In genomic region chr15:45166792-45167630, GRCh38 we compare ENCODE assay signal across 1 cellular context.
TF ChIP-seq lines count a peak whose summit lies in the region.

No MANE protein-coding gene starts in this region.

TF ChIP-seq in K562, 482 proteins besides CTCF, POLR2A, EP300 and RAD21 (continued from another document and continues in another):
- TF ChIP-seq ZNF398 (CRISPR knock-in tag; IDR thresholded peaks at IDR 0.05) = no peak
- TF ChIP-seq TCF15 (CRISPR knock-in tag; IDR thresholded peaks at IDR 0.05) = no peak
- no peak for TF ChIP-seq TRIM24 (IDR thresholded peaks at IDR 0.05)
- TF ChIP-seq SMARCE1 (IDR thresholded peaks at IDR 0.05) = no peak
- no peak for TF ChIP-seq ZNF239 (CRISPR knock-in tag; IDR thresholded peaks at IDR 0.05)
- TF ChIP-seq ZNF140 (CRISPR knock-in tag; IDR thresholded peaks at IDR 0.05) = no peak
- TF ChIP-seq ZNF408 (CRISPR knock-in tag; IDR thresholded peaks at IDR 0.05; ENCODE audit: low read depth) = no peak
- peak; percentile 5 for TF ChIP-seq CCNT2 (IDR thresholded peaks at IDR 0.05; ENCODE audit: borderline replicate concordance, extremely low read depth, insufficient read length, low read depth, low read length)
- no peak for TF ChIP-seq ZNF23 (CRISPR knock-in tag; IDR thresholded peaks at IDR 0.05)
- TF ChIP-seq BHLHE40 (IDR thresholded peaks at IDR 0.05; ENCODE audit: low read length) = peak; percentile 18; the same call in 1 of the 2 replicates
- TF ChIP-seq ZNF79 (CRISPR knock-in tag; IDR thresholded peaks at IDR 0.05; ENCODE audit: low read depth) = no peak
- TF ChIP-seq ZNF77 (CRISPR knock-in tag; IDR thresholded peaks at IDR 0.05) = no peak
- no peak for TF ChIP-seq HMG20B (CRISPR knock-in tag; IDR thresholded peaks at IDR 0.05)
- TF ChIP-seq VEZF1 (CRISPR knock-in tag; IDR thresholded peaks at IDR 0.05) = peak; percentile 91
- no peak for TF ChIP-seq ZKSCAN3 (CRISPR knock-in tag; IDR thresholded peaks at IDR 0.05)
- no peak for TF ChIP-seq CUX1 (CRISPR knock-in tag; IDR thresholded peaks at IDR 0.05)
- TF ChIP-seq ESRRB (CRISPR knock-in tag; IDR thresholded peaks at IDR 0.05; ENCODE audit: borderline replicate concordance) = no peak
- TF ChIP-seq HNRNPL (IDR thresholded peaks at IDR 0.05; ENCODE audit: low read depth, low read length) = no peak
- TF ChIP-seq U2AF2 (optimal IDR thresholded peaks at IDR 0.05; ENCODE audit: low read depth, low read length) = no peak
- TF ChIP-seq ZNF785 (CRISPR knock-in tag; IDR thresholded peaks at IDR 0.05) = no peak
- TF ChIP-seq NFIX (CRISPR knock-in tag; IDR thresholded peaks at IDR 0.05; ENCODE audit: low read depth) = no peak
- TF ChIP-seq CHD2 (IDR thresholded peaks at IDR 0.05; ENCODE audit: low read depth, low read length) = no peak
- no peak for TF ChIP-seq ZBTB8A (IDR thresholded peaks at IDR 0.05; ENCODE audit: partially characterized antibody)
- TF ChIP-seq SLC30A9 (CRISPR knock-in tag; IDR thresholded peaks at IDR 0.05) = no peak
- 0 out of 2 replicates have a peak, but pooled peaks have one; percentile 50 for TF ChIP-seq HOMEZ (CRISPR knock-in tag; IDR thresholded peaks at IDR 0.05)
- TF ChIP-seq MTA2 (IDR thresholded peaks at IDR 0.05; ENCODE audit: low read depth) = no peak
- 0 out of 2 replicates have a peak, but pooled peaks have one; percentile 29 for TF ChIP-seq ETV1 (tag; conservative IDR thresholded peaks at IDR 0.05; ENCODE audit: low read depth)
- peak in 1 of 2 experiments; percentile 11; a peak in 1 of 4 replicates for TF ChIP-seq RCOR1 (IDR thresholded peaks at IDR 0.05; ENCODE audit: borderline replicate concordance in 1 of 2, low read depth in 2 of 2, low read length in 2 of 2)
- no peak for TF ChIP-seq ZNF717 (CRISPR knock-in tag; IDR thresholded peaks at IDR 0.05)
- no peak for TF ChIP-seq ZKSCAN8 (CRISPR knock-in tag; IDR thresholded peaks at IDR 0.05)
- no peak for TF ChIP-seq ZNF431 (CRISPR knock-in tag; IDR thresholded peaks at IDR 0.05)
- TF ChIP-seq MIER1 (IDR thresholded peaks at IDR 0.05; ENCODE audit: low read depth) = no peak
- no peak for TF ChIP-seq SP1 (CRISPR knock-in tag; IDR thresholded peaks at IDR 0.05)
- no peak for TF ChIP-seq RBM17 (IDR thresholded peaks at IDR 0.05; ENCODE audit: borderline replicate concordance, low read depth, low read length)
- no peak for TF ChIP-seq PTTG1 (tag; IDR thresholded peaks at IDR 0.05; ENCODE audit: low read depth)
- TF ChIP-seq ZNF174 (CRISPR knock-in tag; IDR thresholded peaks at IDR 0.05) = no peak
- TF ChIP-seq DDX20 (tag; IDR thresholded peaks at IDR 0.05; ENCODE audit: low read depth) = no peak
- TF ChIP-seq ZNF280A (IDR thresholded peaks at IDR 0.05; ENCODE audit: low read depth, partially characterized antibody) = no peak
- TF ChIP-seq SREBF1 (IDR thresholded peaks at IDR 0.05; ENCODE audit: borderline replicate concordance, low read depth, low read length) = no peak
- TF ChIP-seq E4F1 (CRISPR knock-in tag; IDR thresholded peaks at IDR 0.05; ENCODE audit: borderline replicate concordance) = no peak
- no peak for TF ChIP-seq PTBP1 (IDR thresholded peaks at IDR 0.05; ENCODE audit: low read depth, low read length)
- TF ChIP-seq SIN3B (IDR thresholded peaks at IDR 0.05; ENCODE audit: low read depth) = peak; percentile 47; the same call in 1 of the 2 replicates
- TF ChIP-seq DPF2 (IDR thresholded peaks at IDR 0.05) = no peak
- TF ChIP-seq GTF2B (IDR thresholded peaks at IDR 0.05; ENCODE audit: extremely low read depth, insufficient read length) = no peak
- TF ChIP-seq ZNF24 (IDR thresholded peaks at IDR 0.05) = peak; percentile 30; the same call in 1 of the 2 replicates
- no peak for TF ChIP-seq PHB2 (IDR thresholded peaks at IDR 0.05; ENCODE audit: low read depth)
- no peak for TF ChIP-seq BDP1 (IDR thresholded peaks at IDR 0.05; ENCODE audit: insufficient read depth, insufficient read length)
- no peak for TF ChIP-seq KLF13 (tag; IDR thresholded peaks at IDR 0.05; ENCODE audit: borderline replicate concordance, low read depth)
- peak; percentile 63 for TF ChIP-seq POLR2B (IDR thresholded peaks at IDR 0.05; ENCODE audit: low read depth, partially characterized antibody)
- no peak for TF ChIP-seq ZNF175 (CRISPR knock-in tag; IDR thresholded peaks at IDR 0.05; ENCODE audit: low read depth)
- TF ChIP-seq GMEB1 (CRISPR knock-in tag; IDR thresholded peaks at IDR 0.05) = peak; percentile 30; the same call in 1 of the 2 replicates
- no peak; the same call in 1 of the 2 replicates for TF ChIP-seq ZNF589 (CRISPR knock-in tag; IDR thresholded peaks at IDR 0.05; ENCODE audit: low read depth)
- TF ChIP-seq FOXA3 (CRISPR knock-in tag; conservative IDR thresholded peaks at IDR 0.05 in 1 of 2, IDR thresholded peaks at IDR 0.05 in 1 of 2) = no peak
- TF ChIP-seq FUS (optimal IDR thresholded peaks at IDR 0.05; ENCODE audit: low read depth, low read length) = no peak
